In genomic region chr6:47247227-47247797, GRCh38 we compare ENCODE assay signal across 9 cellular contexts.
DNase-seq lines count a peak whose midpoint lies in the region; ATAC-seq and TF ChIP-seq lines count a peak whose summit lies in the region.
"Had no signal": no experiment of that assay in that cellular context is flagged by ENCODE, and none has a peak within 500 bp of the region (broad histone marks: within the 10 kb centered on the region; RNA-seq: fewer than 3 reads in every experiment).

No MANE protein-coding gene starts in this region.

- no peak overlapping the region for H3K4me3 ChIP-seq in stomach
- H3K4me3 ChIP-seq: SK-N-MC had no signal

- no peaks in the 10 kb centered on the region for H3K27me3 ChIP-seq in stomach

- TF ChIP-seq CTCF in stomach (IDR thresholded peaks at IDR 0.05), result no peak

- 11 to 25% (median 23%) methylated on average over 2 of the region's 2 CpGs for WGBS in stomach, 5 donors

- DNase-seq in NCI-H345 treated with DMSO at 0.1 percent for 48 hours (lab: John Stamatoyannopoulos, UW; ENCODE audit: unreplicated experiment) (peak; percentile 41), epithelial cell of prostate (ENCODE audit: low read depth, low spot score) (no peak), stomach (no peak), ecto neural progenitor cell (ENCODE audit: low spot score) (no peak), mucosa of gallbladder (ENCODE audit: low spot score) (no peak), dedifferentiated amniotic fluid mesenchymal stem cell (ENCODE audit: extremely low spot score) (no peak)

- intact Hi-C loops in stomach (cut with DNase I; ENCODE audit: low total_unique reads), result no loop called here

- ATAC-seq in GM18907 (IDR thresholded peaks at IDR 0.05; ENCODE audit: unreplicated experiment) (peak; percentile 67), HG02981 (IDR thresholded peaks at IDR 0.05; ENCODE audit: unreplicated experiment) (peak; percentile 41)

- H3K27ac ChIP-seq in epithelial cell of prostate (peak overlapping the region; percentile 15), stomach (peak overlapping the region in 4 of 5 donors; percentile 45 to 56 (median 52))
- H3K27ac ChIP-seq: SK-N-MC had no signal

- peaks cover 7 to 68% (median 39%) of the 10 kb centered on the region in 4 donors for H3K4me1 ChIP-seq in stomach

- TF ChIP-seq EP300 in stomach (IDR thresholded peaks at IDR 0.05), result no peak

- peaks cover under 1 to 16% (median 10%) of the 10 kb centered on the region in 4 donors for H3K36me3 ChIP-seq in stomach

- TF ChIP-seq POLR2A in stomach (IDR thresholded peaks at IDR 0.05), result no peak

- no peaks in the 10 kb centered on the region for H3K9me3 ChIP-seq in stomach
